In the genomic region with DNA sequence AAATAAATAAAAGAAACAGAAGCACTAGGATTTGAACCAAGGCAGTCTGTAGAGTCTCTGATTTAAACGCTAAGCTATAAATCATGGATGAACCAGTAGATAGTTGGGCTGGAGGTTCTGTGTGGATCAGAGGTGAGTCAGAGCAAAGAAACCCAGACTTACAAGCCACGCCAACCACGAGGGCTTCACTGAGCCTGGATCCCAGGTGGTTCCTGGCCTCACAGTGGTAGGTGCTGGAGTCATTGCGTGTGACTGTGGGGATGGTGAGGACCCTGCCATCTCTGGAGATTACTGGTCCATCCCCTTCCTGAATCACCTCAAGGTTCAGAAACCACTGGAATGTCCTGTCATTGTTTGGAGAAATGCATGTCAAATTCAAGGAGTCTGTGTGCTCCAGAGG, we compare ENCODE assay signal across 18 cellular contexts. TPM values are rescaled to one million over a fixed set of nuclear protein-coding genes. Genes with fewer than 3 reads are reported as not detected.
A peak's percentile ranks its signal among the peaks of the same experiment; 100 is the strongest.
DNase-seq lines count a peak whose midpoint lies in the region; ATAC-seq and TF ChIP-seq lines count a peak whose summit lies in the region.
"Had no signal": no experiment of that assay in that cellular context is flagged by ENCODE, and none has a peak within 500 bp of the region (broad histone marks: within the 10 kb centered on the region; RNA-seq: fewer than 3 reads in every experiment).

No MANE protein-coding gene starts in this region.

- TF ChIP-seq CTCF in AG09309 (IDR thresholded peaks at IDR 0.05; ENCODE audit: control insufficient read depth, insufficient read depth, low read depth, low read length, missing control alignments), result no peak
- no peak for TF ChIP-seq CTCF in astrocyte of the cerebellum (IDR thresholded peaks at IDR 0.05; ENCODE audit: low read depth, low read length, missing control alignments)
- TF ChIP-seq CTCF in psoas muscle (IDR thresholded peaks at IDR 0.05), result no peak

- no peaks in the 10 kb centered on the region for H3K27me3 Mint-ChIP-seq in activated CD4-positive, alpha-beta T cell treated with anti-CD3 and anti-CD28 coated beads, Interleukin-2, amount 10 ng/mL, durations not matched to agents 7 days and 5 days

- intact Hi-C loops in psoas muscle (cut with DNase I), result no loop called here

- CTCF ChIA-PET in activated CD4-positive, alpha-beta T cell treated with anti-CD3 and anti-CD28 coated beads, Interleukin-2, amount 10 ng/mL, durations not matched to agents 7 days and 5 days (lab: Charles Lee), result no interaction called here

- H3K27ac Mint-ChIP-seq in activated CD4-positive, alpha-beta T cell treated with anti-CD3 and anti-CD28 coated beads, Interleukin-2, amount 10 ng/mL, durations not matched to agents 7 days and 5 days, result no peak overlapping the region
- H3K27ac Mint-ChIP-seq: activated T-cell treated with anti-CD3 and anti-CD28 coated beads, Interleukin-2, amount 50 U/mL, for 72 hours had no signal

- H3K27me3 ChIP-seq in psoas muscle (ENCODE audit: insufficient read depth in 3 of 3, low read length in 2 of 3), result peaks cover 0 to 6% (median 4%) of the 10 kb centered on the region in 3 donors

- H3K27ac ChIP-seq in psoas muscle, result no peak overlapping the region

- no peaks in the 10 kb centered on the region for H3K36me3 Mint-ChIP-seq in activated CD4-positive, alpha-beta T cell treated with anti-CD3 and anti-CD28 coated beads, Interleukin-2, amount 10 ng/mL, durations not matched to agents 7 days and 5 days (ENCODE audit: low read depth)

- no peaks in the 10 kb centered on the region for H3K36me3 ChIP-seq in psoas muscle (ENCODE audit: insufficient read depth in 1 of 2, low read depth in 1 of 2)

- no peaks in the 10 kb centered on the region for H3K4me1 Mint-ChIP-seq in activated CD4-positive, alpha-beta T cell treated with anti-CD3 and anti-CD28 coated beads, Interleukin-2, amount 10 ng/mL, durations not matched to agents 7 days and 5 days

- peaks cover 18% of the 10 kb centered on the region for H3K9me3 Mint-ChIP-seq in activated CD4-positive, alpha-beta T cell treated with anti-CD3 and anti-CD28 coated beads, Interleukin-2, amount 10 ng/mL, durations not matched to agents 7 days and 5 days

- no peak overlapping the region for H3K4me3 ChIP-seq in AG09309 (ENCODE audit: control insufficient read depth, low read depth, low read length)
- no peak overlapping the region for H3K4me3 ChIP-seq in astrocyte of the cerebellum (ENCODE audit: low read depth, low read length)
- no peak overlapping the region for H3K4me3 ChIP-seq in psoas muscle

- no peak for ATAC-seq in psoas muscle
- ATAC-seq: activated T-cell treated with anti-CD3 and anti-CD28 coated beads, Interleukin-2, amount 50 U/mL, for 72 hours; left ventricle myocardium superior had no signal

- no peak overlapping the region for H3K4me3 Mint-ChIP-seq in activated CD4-positive, alpha-beta T cell treated with anti-CD3 and anti-CD28 coated beads, Interleukin-2, amount 10 ng/mL, durations not matched to agents 7 days and 5 days
- H3K4me3 Mint-ChIP-seq: activated T-cell treated with anti-CD3 and anti-CD28 coated beads, Interleukin-2, amount 50 U/mL, for 72 hours had no signal

- no peaks in the 10 kb centered on the region for H3K9me3 ChIP-seq in psoas muscle
- H3K9me3 ChIP-seq: SK-N-SH had no signal

- POLR2A ChIA-PET in activated CD4-positive, alpha-beta T cell treated with anti-CD3 and anti-CD28 coated beads, Interleukin-2, amount 10 ng/mL, durations not matched to agents 7 days and 5 days (lab: Charles Lee), result no interaction called here

- DNase-seq in AG09309 (ENCODE audit: low read depth) (peak; percentile 3), HS-5 (ENCODE audit: low read depth) (peak; percentile 62), astrocyte of the cerebellum (ENCODE audit: low read depth) (peak; percentile 78), iris pigment epithelial cell (ENCODE audit: low read depth) (peak; percentile 44), psoas muscle (no peak), KG1 (lab: John Stamatoyannopoulos, UW) (no peak), dedifferentiated amniotic fluid mesenchymal stem cell (ENCODE audit: extremely low spot score) (no peak)
- no peak for DNase-seq in activated CD4-positive, alpha-beta T cell treated with anti-CD3 and anti-CD28 coated beads, Interleukin-2, amount 10 ng/mL, durations not matched to agents 7 days and 5 days
- DNase-seq: activated T-cell treated with anti-CD3 and anti-CD28 coated beads, Interleukin-2, amount 50 U/mL, for 72 hours; cortex of kidney; left ventricle myocardium superior; MM.1S; NCI-H2029; NCI-H526; SK-N-SH had no signal

- WGBS in psoas muscle, 3 donors, result 70 to 79% (median 70%) methylated on average over 4 of the region's 4 CpGs

- in situ Hi-C loops in astrocyte of the cerebellum (cut with HindIII; ENCODE audit: low sequenced_read_pairs), result no loop called here

- H3K4me1 ChIP-seq in psoas muscle, result no peaks in the 10 kb centered on the region

RNA-seq across cellular contexts. Expression of gene CEACAM20, which starts 19.3 kb away (rescaled TPM):
- not detected for total RNA-seq in psoas muscle
- polyA plus RNA-seq in psoas muscle, result under 1 TPM in 1 of 3 donors, not detected in 2; 0.03 TPM
- not detected for total RNA-seq in activated CD4-positive, alpha-beta T cell treated with anti-CD3 and anti-CD28 coated beads, Interleukin-2, amount 10 ng/mL, durations not matched to agents 7 days and 5 days
- total RNA-seq: activated T-cell treated with anti-CD3 and anti-CD28 coated beads, Interleukin-2, amount 50 U/mL, for 72 hours; left ventricle myocardium superior; myocyte; OCI-LY7; posterior vena cava had no signal
- polyA plus RNA-seq: SK-N-SH had no signal

RNA-seq across cellular contexts. Expression of gene ZNF180, which starts 48.4 kb away (rescaled TPM):
- total RNA-seq in psoas muscle, result 1 to 10 TPM; 1.9 to 3.8 (median 2.7) TPM
- polyA plus RNA-seq in psoas muscle, result 1 to 10 TPM; 2.1 to 3.5 (median 2.4) TPM
- total RNA-seq in activated CD4-positive, alpha-beta T cell treated with anti-CD3 and anti-CD28 coated beads, Interleukin-2, amount 10 ng/mL, durations not matched to agents 7 days and 5 days, result 10 to 100 TPM in 1 of 2 experiments, 1 to 10 TPM in 1; 9.6 to 11.7 TPM

Comparison
In these comparisons a context has a peak if more than half of its experiments do, and no peak if none do; other contexts are left out.
1. DNase-seq: peak in AG09309 (single experiment), HS-5 (single experiment), astrocyte of the cerebellum (single experiment) and iris pigment epithelial cell (single experiment); none in psoas muscle (0 of 2), activated CD4-positive, alpha-beta T cell treated with anti-CD3 and anti-CD28 coated beads, Interleukin-2, amount 10 ng/mL, durations not matched to agents 7 days and 5 days (single experiment), KG1 (single experiment) and dedifferentiated amniotic fluid mesenchymal stem cell (single experiment).